Comparison of ENCODE assay signal across 8 cellular contexts in genomic region chr12:122081697-122082221, GRCh38. TPM values are rescaled to one million over a fixed set of nuclear protein-coding genes. Genes with fewer than 3 reads are reported as not detected.
DNase-seq lines count a peak whose midpoint lies in the region; ATAC-seq and TF ChIP-seq lines count a peak whose summit lies in the region.

No MANE protein-coding gene starts in this region.

- H3K36me3 ChIP-seq in aorta (ENCODE audit: control insufficient read depth in 1 of 2, insufficient read depth in 2 of 2, low read length in 1 of 2): no peaks in the 10 kb centered on the region
- H3K36me3 ChIP-seq in BE2C: peaks cover 21% of the 10 kb centered on the region

- H3K4me1 ChIP-seq in aorta (ENCODE audit: control insufficient read depth in 1 of 2, insufficient read depth in 2 of 2, low read length in 2 of 2) (no peaks in the 10 kb centered on the region), BE2C (peaks cover 7% of the 10 kb centered on the region)

- CTCF ChIA-PET in GM10248 (lab: Yijun Ruan, JAX): interaction anchor here (1.0 to 2.2 kb wide), 5 partner anchors 11 to 156 kb away, joined by 3 to 12 read pairs (median 4); no protein-coding TSS in a partner anchor

- peak overlapping the region in 1 of 2 donors; percentile 48 for H3K27ac ChIP-seq in aorta (ENCODE audit: low read depth in 1 of 2, low read length in 2 of 2)

- POLR2A ChIA-PET in GM10248 (lab: Yijun Ruan, JAX): no interaction called here

- no peaks in the 10 kb centered on the region for H3K9me3 ChIP-seq in aorta (ENCODE audit: control insufficient read depth, low read length)
- no peaks in the 10 kb centered on the region for H3K9me3 ChIP-seq in BE2C

- H3K27me3 ChIP-seq in aorta (ENCODE audit: control insufficient read depth in 1 of 2, insufficient read depth in 2 of 2, low read length in 1 of 2) (no peaks in the 10 kb centered on the region), BE2C (no peaks in the 10 kb centered on the region)

- WGBS in aorta, 2 donors: 1 to 8% methylated on average over 7 of the region's 7 CpGs

- TF ChIP-seq CTCF in GM10248 (IDR thresholded peaks at IDR 0.05; ENCODE audit: control extremely low read depth, extremely low read depth, low read depth, missing control alignments) (peak; percentile 22), BE2C (IDR thresholded peaks at IDR 0.05; ENCODE audit: low read depth, low read length) (no peak)

- H3K4me3 ChIP-seq in aorta (ENCODE audit: low read length in 2 of 2): no peak overlapping the region
- H3K4me3 ChIP-seq in BE2C (ENCODE audit: low read depth, low read length): no peak overlapping the region

- ATAC-seq in GM21825 (IDR thresholded peaks at IDR 0.05; ENCODE audit: unreplicated experiment): peak; percentile 38
- ATAC-seq in aorta (ENCODE audit: low FRiP score): no peak

- intact Hi-C loops in aorta (cut with DNase I): no loop called here

- DNase-seq in GM10248 (ENCODE audit: extremely low spot score) (peak; percentile 57), OCI-M1 (lab: John Stamatoyannopoulos, UW) (peak; percentile 89), medulla oblongata (ENCODE audit: extremely low spot score) (peak; percentile 73), aorta (peak; percentile 64 to 69), HuH-7.5 (ENCODE audit: low spot score) (no peak), BE2C (no peak)
- peak; percentile 62 for DNase-seq in central memory CD4-positive, alpha-beta T cell

RNA-seq across cellular contexts. Expression of gene MLXIP, which starts 3.2 kb away (rescaled TPM):
- total RNA-seq in aorta: 10 to 100 TPM; 49.8 to 65.1 TPM
- polyA plus RNA-seq in aorta: 10 to 100 TPM; 10.3 to 39.0 TPM
- polyA plus RNA-seq in BE2C (2012; ENCODE audit: insufficient read depth, insufficient read length, low read depth): 50.1 TPM

Comparison
In these comparisons a context has a peak if more than half of its experiments do, and no peak if none do; other contexts are left out.
1. DNase-seq: peak in GM10248 (single experiment), OCI-M1 (single experiment), central memory CD4-positive, alpha-beta T cell (single experiment), medulla oblongata (single experiment) and aorta (2 of 2); none in HuH-7.5 (single experiment) and BE2C (single experiment).